26 cellular contexts compared by ENCODE assay signal in genomic region chr9:87083986-87084385, GRCh38.
A peak's percentile ranks its signal among the peaks of the same experiment; 100 is the strongest.
DNase-seq lines count a peak whose midpoint lies in the region; TF ChIP-seq lines count a peak whose summit lies in the region.
"Had no signal": no experiment of that assay in that cellular context is flagged by ENCODE, and none has a peak within 500 bp of the region (broad histone marks: within the 10 kb centered on the region; RNA-seq: fewer than 3 reads in every experiment).

No MANE protein-coding gene starts in this region.

- H3K36me3 Mint-ChIP-seq in mesothelial cell of epicardium (peaks cover 8% of the 10 kb centered on the region), neural crest cell (ENCODE audit: low read depth) (no peaks in the 10 kb centered on the region)
- H3K36me3 Mint-ChIP-seq: CD4-positive, alpha-beta memory T cell; CD4-positive, CD25-positive, alpha-beta regulatory T cell; CD8-positive, alpha-beta memory T cell had no signal

- no peaks in the 10 kb centered on the region for H3K36me3 ChIP-seq in osteoblast (ENCODE audit: insufficient read depth, low read length)
- no peaks in the 10 kb centered on the region for H3K36me3 ChIP-seq in sigmoid colon
- H3K36me3 ChIP-seq: BLaER1 treated with 17β-estradiol and CSF1 and Interleukin-3, amounts not matched to agents 10 nM and 100 nM had no signal

- peaks cover 1% of the 10 kb centered on the region for H3K9me3 ChIP-seq in osteoblast (ENCODE audit: low read depth, low read length)
- H3K9me3 ChIP-seq in sigmoid colon = peaks cover 0 to 2% (median 0%) of the 10 kb centered on the region in 4 donors

- no peak overlapping the region for H3K27ac ChIP-seq in osteoblast (ENCODE audit: low read depth, low read length)
- no peak overlapping the region for H3K27ac ChIP-seq in sigmoid colon
- H3K27ac ChIP-seq: 22Rv1; A549; BLaER1 treated with 17β-estradiol and CSF1 and Interleukin-3, amounts not matched to agents 10 nM and 100 nM; C4-2B had no signal

- H3K4me1 ChIP-seq in osteoblast (ENCODE audit: insufficient read depth, low read length) (peaks cover 6% of the 10 kb centered on the region), sigmoid colon (peaks cover 0 to 30% (median 25%) of the 10 kb centered on the region in 4 donors)
- H3K4me1 ChIP-seq: A549; BLaER1 treated with 17β-estradiol and CSF1 and Interleukin-3, amounts not matched to agents 10 nM and 100 nM had no signal

- H3K9me3 Mint-ChIP-seq in mesothelial cell of epicardium (peaks cover 18% of the 10 kb centered on the region), neural crest cell (peaks cover 10% of the 10 kb centered on the region)

- no peaks in the 10 kb centered on the region for H3K79me2 ChIP-seq in osteoblast (ENCODE audit: insufficient read depth, low read length)

- H3K4me2 ChIP-seq in osteoblast (ENCODE audit: insufficient read depth, low read length) = no peak overlapping the region
- H3K4me2 ChIP-seq: A549; BLaER1 treated with 17β-estradiol and CSF1 and Interleukin-3, amounts not matched to agents 10 nM and 100 nM had no signal

- H3K27ac Mint-ChIP-seq in mesothelial cell of epicardium = peak overlapping the region; percentile 39
- peak overlapping the region; percentile 52 for H3K27ac Mint-ChIP-seq in neural crest cell (ENCODE audit: unreplicated experiment)
- H3K27ac Mint-ChIP-seq: B cell; CD4-positive, alpha-beta memory T cell; CD4-positive, CD25-positive, alpha-beta regulatory T cell; CD8-positive, alpha-beta memory T cell had no signal

- H3K27me3 Mint-ChIP-seq in mesothelial cell of epicardium (ENCODE audit: low read depth) = no peaks in the 10 kb centered on the region
- H3K27me3 Mint-ChIP-seq in neural crest cell (ENCODE audit: low read depth) = no peaks in the 10 kb centered on the region
- H3K27me3 Mint-ChIP-seq: B cell; CD4-positive, CD25-positive, alpha-beta regulatory T cell; CD8-positive, alpha-beta memory T cell had no signal

- no peaks in the 10 kb centered on the region for H4K20me1 ChIP-seq in osteoblast (ENCODE audit: insufficient read depth, low read length)
- H4K20me1 ChIP-seq: BLaER1 treated with 17β-estradiol and CSF1 and Interleukin-3, amounts not matched to agents 10 nM and 100 nM had no signal

- DNase-seq in ELF-1 (ENCODE audit: low read depth, low spot score) (peak; percentile 35), mesothelial cell of epicardium (ENCODE audit: low spot score in 2 of 2, unreplicated experiment in 2 of 2) (no peak), neural crest cell (ENCODE audit: low read depth, low spot score) (no peak), osteoblast (ENCODE audit: insufficient read length, low spot score, missing footprints) (peak; percentile 44), CD1c-positive myeloid dendritic cell (ENCODE audit: extremely low spot score) (no peak), sigmoid colon (no peak), T1000 (lab: John Stamatoyannopoulos, UW) (no peak)
- DNase-seq in activated T-cell treated with anti-CD3 and anti-CD28 coated beads, Interleukin-2, amount 50 U/mL, for 1 hour = no peak
- DNase-seq: AML-193; CD4-positive, alpha-beta memory T cell; CD4-positive, CD25-positive, alpha-beta regulatory T cell; CD8-positive, alpha-beta memory T cell; COR-L47; DMS 273 treated with DMSO at 0.1 percent for 48 hours; DMS153; DMS53; DMS79; DND-41; EL; GF-D8 had no signal

- no peak for TF ChIP-seq POLR2A in sigmoid colon (IDR thresholded peaks at IDR 0.05)

- TF ChIP-seq EP300 in sigmoid colon (IDR thresholded peaks at IDR 0.05) = no peak

- H2AFZ ChIP-seq in osteoblast (ENCODE audit: low read length) = no peak overlapping the region

- H3K27me3 ChIP-seq in osteoblast (ENCODE audit: insufficient read depth, low read length) (peaks cover 2% of the 10 kb centered on the region), sigmoid colon (no peaks in the 10 kb centered on the region)
- H3K27me3 ChIP-seq: BLaER1 treated with 17β-estradiol and CSF1 and Interleukin-3, amounts not matched to agents 10 nM and 100 nM had no signal

- H3K4me1 Mint-ChIP-seq in mesothelial cell of epicardium (peaks cover 33% of the 10 kb centered on the region), neural crest cell (peaks cover 42% of the 10 kb centered on the region)
- H3K4me1 Mint-ChIP-seq: B cell; CD4-positive, alpha-beta memory T cell; CD4-positive, CD25-positive, alpha-beta regulatory T cell; CD8-positive, alpha-beta memory T cell had no signal

- 92 to 95% methylated on average over 13 of the region's 13 CpGs for WGBS in sigmoid colon, 2 donors

- intact Hi-C loops in sigmoid colon (cut with DNase I) = no loop called here

- H3K4me3 ChIP-seq in osteoblast (ENCODE audit: insufficient read depth, low read length) (no peak overlapping the region), sigmoid colon (no peak overlapping the region)
- H3K4me3 ChIP-seq: A549; BLaER1 treated with 17β-estradiol and CSF1 and Interleukin-3, amounts not matched to agents 10 nM and 100 nM; GM12878 had no signal

- H3K4me3 Mint-ChIP-seq in mesothelial cell of epicardium (no peak overlapping the region), neural crest cell (no peak overlapping the region)
- H3K4me3 Mint-ChIP-seq: B cell; CD4-positive, alpha-beta memory T cell; CD4-positive, CD25-positive, alpha-beta regulatory T cell; CD8-positive, alpha-beta memory T cell had no signal

- TF ChIP-seq CTCF in mesothelial cell of epicardium (IDR thresholded peaks at IDR 0.05; ENCODE audit: unreplicated experiment) (no peak), neural crest cell (conservative IDR thresholded peaks at IDR 0.05) (no peak), osteoblast (IDR thresholded peaks at IDR 0.05; ENCODE audit: extremely low read depth, low read depth, low read length) (no peak), sigmoid colon (IDR thresholded peaks at IDR 0.05) (no peak)

Comparison
In these comparisons a context has a peak if more than half of its experiments do, and no peak if none do; other contexts are left out.
1. DNase-seq: peak in ELF-1 (single experiment) and osteoblast (single experiment); none in mesothelial cell of epicardium (0 of 2), neural crest cell (single experiment), CD1c-positive myeloid dendritic cell (single experiment), sigmoid colon (single experiment), T1000 (single experiment) and activated T-cell treated with anti-CD3 and anti-CD28 coated beads, Interleukin-2, amount 50 U/mL, for 1 hour (single experiment).